Comparison of ENCODE assay signal across 11 cellular contexts in the genomic region with DNA sequence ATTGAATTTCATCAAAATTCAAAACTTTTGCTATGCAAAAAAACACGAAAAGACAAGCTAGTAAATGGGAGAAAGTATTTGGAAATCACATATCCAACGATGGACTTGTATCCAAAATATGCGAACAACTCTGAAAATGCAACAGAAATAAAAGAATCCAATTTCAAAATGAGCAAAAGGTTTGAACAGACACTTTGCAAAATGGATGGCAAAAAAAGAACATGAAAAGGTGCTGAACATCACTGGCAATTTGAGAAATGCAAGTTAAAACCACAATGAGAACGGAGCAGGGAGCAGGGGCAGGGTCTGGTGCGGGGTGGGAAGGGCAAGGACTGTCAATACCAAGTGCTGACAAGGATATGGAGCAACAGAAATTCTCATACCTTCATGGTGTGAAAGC.
"Had no signal": no experiment of that assay in that cellular context is flagged by ENCODE, and none has a peak within 500 bp of the region (broad histone marks: within the 10 kb centered on the region; RNA-seq: fewer than 3 reads in every experiment).

No MANE protein-coding gene starts in this region.

- H3K4me2 ChIP-seq: GM23338 had no signal

- FAIRE-seq: H1, H54 had no signal

- H2AFZ ChIP-seq: GM23248, GM23338 had no signal

- DNase-seq: GM23248, GOT3, H7, H9, HCEC 1CT, HFFc6 had no signal

- H3K36me3 ChIP-seq: HAP-1 had no signal

- ATAC-seq: GM23338, HCT116 had no signal

- H3K4me3 ChIP-seq: GM23248, GM23338, HAP-1 had no signal

- H3K9ac ChIP-seq: GM23248 had no signal

- H3K27ac ChIP-seq: GM23248 had no signal
